1 cellular context compared by ENCODE assay signal in the genomic region with DNA sequence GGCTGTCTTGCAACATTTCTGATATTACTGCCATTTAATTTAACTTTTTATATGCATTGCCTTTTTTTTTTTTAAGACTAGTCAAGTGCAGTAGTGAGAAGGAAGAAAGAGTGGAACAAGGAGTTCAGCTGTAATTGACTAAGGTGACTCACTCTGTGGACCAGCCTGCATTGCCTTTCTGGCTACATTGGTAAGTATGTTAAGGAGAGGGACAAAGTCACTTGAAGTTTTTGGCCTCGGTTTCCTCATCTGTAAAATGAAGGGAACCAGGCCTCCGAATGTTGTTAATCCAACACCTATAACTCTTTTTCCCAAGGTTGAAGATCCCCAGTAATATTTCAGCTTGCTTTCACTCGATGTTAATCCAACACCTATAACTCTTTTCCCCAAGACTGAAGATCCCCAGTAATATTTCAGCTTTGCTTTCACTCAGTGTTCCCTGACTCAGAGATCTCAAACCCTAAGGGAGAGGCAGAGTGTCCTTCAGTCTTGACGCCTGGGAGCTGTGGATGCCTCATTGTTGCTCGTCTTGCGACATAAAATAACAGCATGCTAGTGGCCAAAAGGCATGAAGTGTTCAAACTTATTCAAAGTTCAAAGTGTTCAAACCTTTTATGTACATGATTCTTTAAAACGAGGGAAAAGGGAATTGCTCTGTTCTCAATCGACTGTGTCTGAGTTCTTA.
TF ChIP-seq lines count a peak whose summit lies in the region.

No MANE protein-coding gene starts in this region.

TF ChIP-seq in HepG2, 621 proteins besides CTCF, POLR2A, EP300 and RAD21 (continued from another document and continues in another):
- TF ChIP-seq, protein P1, sequence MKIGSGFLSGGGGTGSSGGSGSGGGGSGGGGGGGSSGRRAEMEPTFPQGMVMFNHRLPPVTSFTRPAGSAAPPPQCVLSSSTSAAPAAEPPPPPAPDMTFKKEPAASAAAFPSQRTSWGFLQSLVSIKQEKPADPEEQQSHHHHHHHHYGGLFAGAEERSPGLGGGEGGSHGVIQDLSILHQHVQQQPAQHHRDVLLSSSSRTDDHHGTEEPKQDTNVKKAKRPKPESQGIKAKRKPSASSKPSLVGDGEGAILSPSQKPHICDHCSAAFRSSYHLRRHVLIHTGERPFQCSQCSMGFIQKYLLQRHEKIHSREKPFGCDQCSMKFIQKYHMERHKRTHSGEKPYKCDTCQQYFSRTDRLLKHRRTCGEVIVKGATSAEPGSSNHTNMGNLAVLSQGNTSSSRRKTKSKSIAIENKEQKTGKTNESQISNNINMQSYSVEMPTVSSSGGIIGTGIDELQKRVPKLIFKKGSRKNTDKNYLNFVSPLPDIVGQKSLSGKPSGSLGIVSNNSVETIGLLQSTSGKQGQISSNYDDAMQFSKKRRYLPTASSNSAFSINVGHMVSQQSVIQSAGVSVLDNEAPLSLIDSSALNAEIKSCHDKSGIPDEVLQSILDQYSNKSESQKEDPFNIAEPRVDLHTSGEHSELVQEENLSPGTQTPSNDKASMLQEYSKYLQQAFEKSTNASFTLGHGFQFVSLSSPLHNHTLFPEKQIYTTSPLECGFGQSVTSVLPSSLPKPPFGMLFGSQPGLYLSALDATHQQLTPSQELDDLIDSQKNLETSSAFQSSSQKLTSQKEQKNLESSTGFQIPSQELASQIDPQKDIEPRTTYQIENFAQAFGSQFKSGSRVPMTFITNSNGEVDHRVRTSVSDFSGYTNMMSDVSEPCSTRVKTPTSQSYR (CRISPR knock-in tag; IDR thresholded peaks at IDR 0.05; ENCODE audit: borderline replicate concordance) = no peak
- TF ChIP-seq RFXANK (CRISPR knock-in tag; IDR thresholded peaks at IDR 0.05) (no peak), ZNF441 (CRISPR knock-in tag; IDR thresholded peaks at IDR 0.05; ENCODE audit: borderline replicate concordance) (no peak), PHF21A (CRISPR knock-in tag; IDR thresholded peaks at IDR 0.05) (no peak), SMYD3 (CRISPR knock-in tag; IDR thresholded peaks at IDR 0.05) (no peak), ZNF615 (CRISPR knock-in tag; IDR thresholded peaks at IDR 0.05; ENCODE audit: borderline replicate concordance) (no peak), MED8 (CRISPR knock-in tag; IDR thresholded peaks at IDR 0.05; ENCODE audit: insufficient replicate concordance) (no peak), ZBTB8A (CRISPR knock-in tag; IDR thresholded peaks at IDR 0.05; ENCODE audit: borderline replicate concordance, low read depth) (no peak), FOSL2 (CRISPR knock-in tag; IDR thresholded peaks at IDR 0.05) (peak; percentile 60), ZNF574 (CRISPR knock-in tag; IDR thresholded peaks at IDR 0.05) (no peak), SMAD3 (CRISPR knock-in tag; IDR thresholded peaks at IDR 0.05) (no peak), THAP11 (CRISPR knock-in tag; IDR thresholded peaks at IDR 0.05) (0 out of 2 replicates have a peak, but pooled peaks have one; percentile 36), ZSCAN12 (CRISPR knock-in tag; IDR thresholded peaks at IDR 0.05) (no peak), PAWR (CRISPR knock-in tag; IDR thresholded peaks at IDR 0.05; ENCODE audit: borderline replicate concordance) (no peak), ZNF75D (CRISPR knock-in tag; IDR thresholded peaks at IDR 0.05; ENCODE audit: borderline replicate concordance) (no peak), PATZ1 (CRISPR knock-in tag; IDR thresholded peaks at IDR 0.05) (no peak), CEBPG (CRISPR knock-in tag; IDR thresholded peaks at IDR 0.05) (peak; percentile 86), SP4 (CRISPR knock-in tag; IDR thresholded peaks at IDR 0.05) (peak; percentile 19; the same call in 1 of the 2 replicates), ZNF232 (CRISPR knock-in tag; IDR thresholded peaks at IDR 0.05; ENCODE audit: borderline replicate concordance) (peak; percentile 54; the same call in 1 of the 2 replicates), TSC22D2 (CRISPR knock-in tag; IDR thresholded peaks at IDR 0.05; ENCODE audit: borderline replicate concordance) (no peak), NFIC (IDR thresholded peaks at IDR 0.05; ENCODE audit: low read length) (peak; percentile 49; the same call in 1 of the 2 replicates), ZNF329 (CRISPR knock-in tag; IDR thresholded peaks at IDR 0.05; ENCODE audit: low read depth) (no peak), CCDC6 (CRISPR knock-in tag; IDR thresholded peaks at IDR 0.05) (peak; percentile 54; the same call in 1 of the 2 replicates), ZNF331 (CRISPR knock-in tag; IDR thresholded peaks at IDR 0.05) (peak; percentile 38; the same call in 1 of the 2 replicates), FOXP1 (IDR thresholded peaks at IDR 0.05) (no peak), FOXP1 (CRISPR knock-in tag; IDR thresholded peaks at IDR 0.05) (peak; percentile 38; the same call in 1 of the 2 replicates), EHMT2 (IDR thresholded peaks at IDR 0.05; ENCODE audit: borderline replicate concordance, low read depth, low read length) (peak; percentile 29; the same call in 1 of the 2 replicates), ZFY (CRISPR knock-in tag; IDR thresholded peaks at IDR 0.05) (peak; percentile 41; the same call in 1 of the 2 replicates), SMARCE1 (IDR thresholded peaks at IDR 0.05; ENCODE audit: borderline replicate concordance) (no peak), ZNF883 (CRISPR knock-in tag; IDR thresholded peaks at IDR 0.05; ENCODE audit: not compliant biosample characterization) (no peak), ZNF430 (CRISPR knock-in tag; IDR thresholded peaks at IDR 0.05) (peak; percentile 60; the same call in 1 of the 2 replicates)
- TF ChIP-seq, protein P2, sequence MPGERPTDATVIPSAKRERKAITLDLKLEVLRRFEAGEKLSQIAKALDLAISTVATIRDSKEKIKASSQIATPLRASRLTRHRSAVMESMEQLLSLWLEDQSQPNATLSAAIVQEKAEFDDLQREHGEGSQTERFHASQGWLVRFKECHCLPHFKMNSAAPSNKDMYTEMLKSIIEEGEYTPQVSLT (CRISPR knock-in tag; IDR thresholded peaks at IDR 0.05; ENCODE audit: borderline replicate concordance, low read depth) = no peak
- TF ChIP-seq, protein P3, sequence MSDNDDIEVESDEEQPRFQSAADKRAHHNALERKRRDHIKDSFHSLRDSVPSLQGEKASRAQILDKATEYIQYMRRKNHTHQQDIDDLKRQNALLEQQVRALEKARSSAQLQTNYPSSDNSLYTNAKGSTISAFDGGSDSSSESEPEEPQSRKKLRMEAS (IDR thresholded peaks at IDR 0.05) = peak; percentile 88
- TF ChIP-seq, protein P4, sequence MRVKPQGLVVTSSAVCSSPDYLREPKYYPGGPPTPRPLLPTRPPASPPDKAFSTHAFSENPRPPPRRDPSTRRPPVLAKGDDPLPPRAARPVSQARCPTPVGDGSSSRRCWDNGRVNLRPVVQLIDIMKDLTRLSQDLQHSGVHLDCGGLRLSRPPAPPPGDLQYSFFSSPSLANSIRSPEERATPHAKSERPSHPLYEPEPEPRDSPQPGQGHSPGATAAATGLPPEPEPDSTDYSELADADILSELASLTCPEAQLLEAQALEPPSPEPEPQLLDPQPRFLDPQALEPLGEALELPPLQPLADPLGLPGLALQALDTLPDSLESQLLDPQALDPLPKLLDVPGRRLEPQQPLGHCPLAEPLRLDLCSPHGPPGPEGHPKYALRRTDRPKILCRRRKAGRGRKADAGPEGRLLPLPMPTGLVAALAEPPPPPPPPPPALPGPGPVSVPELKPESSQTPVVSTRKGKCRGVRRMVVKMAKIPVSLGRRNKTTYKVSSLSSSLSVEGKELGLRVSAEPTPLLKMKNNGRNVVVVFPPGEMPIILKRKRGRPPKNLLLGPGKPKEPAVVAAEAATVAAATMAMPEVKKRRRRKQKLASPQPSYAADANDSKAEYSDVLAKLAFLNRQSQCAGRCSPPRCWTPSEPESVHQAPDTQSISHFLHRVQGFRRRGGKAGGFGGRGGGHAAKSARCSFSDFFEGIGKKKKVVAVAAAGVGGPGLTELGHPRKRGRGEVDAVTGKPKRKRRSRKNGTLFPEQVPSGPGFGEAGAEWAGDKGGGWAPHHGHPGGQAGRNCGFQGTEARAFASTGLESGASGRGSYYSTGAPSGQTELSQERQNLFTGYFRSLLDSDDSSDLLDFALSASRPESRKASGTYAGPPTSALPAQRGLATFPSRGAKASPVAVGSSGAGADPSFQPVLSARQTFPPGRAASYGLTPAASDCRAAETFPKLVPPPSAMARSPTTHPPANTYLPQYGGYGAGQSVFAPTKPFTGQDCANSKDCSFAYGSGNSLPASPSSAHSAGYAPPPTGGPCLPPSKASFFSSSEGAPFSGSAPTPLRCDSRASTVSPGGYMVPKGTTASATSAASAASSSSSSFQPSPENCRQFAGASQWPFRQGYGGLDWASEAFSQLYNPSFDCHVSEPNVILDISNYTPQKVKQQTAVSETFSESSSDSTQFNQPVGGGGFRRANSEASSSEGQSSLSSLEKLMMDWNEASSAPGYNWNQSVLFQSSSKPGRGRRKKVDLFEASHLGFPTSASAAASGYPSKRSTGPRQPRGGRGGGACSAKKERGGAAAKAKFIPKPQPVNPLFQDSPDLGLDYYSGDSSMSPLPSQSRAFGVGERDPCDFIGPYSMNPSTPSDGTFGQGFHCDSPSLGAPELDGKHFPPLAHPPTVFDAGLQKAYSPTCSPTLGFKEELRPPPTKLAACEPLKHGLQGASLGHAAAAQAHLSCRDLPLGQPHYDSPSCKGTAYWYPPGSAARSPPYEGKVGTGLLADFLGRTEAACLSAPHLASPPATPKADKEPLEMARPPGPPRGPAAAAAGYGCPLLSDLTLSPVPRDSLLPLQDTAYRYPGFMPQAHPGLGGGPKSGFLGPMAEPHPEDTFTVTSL (CRISPR knock-in tag; IDR thresholded peaks at IDR 0.05; ENCODE audit: borderline replicate concordance) = 0 out of 2 replicates have a peak, but pooled peaks have one; percentile 23
- TF ChIP-seq, protein P5, sequence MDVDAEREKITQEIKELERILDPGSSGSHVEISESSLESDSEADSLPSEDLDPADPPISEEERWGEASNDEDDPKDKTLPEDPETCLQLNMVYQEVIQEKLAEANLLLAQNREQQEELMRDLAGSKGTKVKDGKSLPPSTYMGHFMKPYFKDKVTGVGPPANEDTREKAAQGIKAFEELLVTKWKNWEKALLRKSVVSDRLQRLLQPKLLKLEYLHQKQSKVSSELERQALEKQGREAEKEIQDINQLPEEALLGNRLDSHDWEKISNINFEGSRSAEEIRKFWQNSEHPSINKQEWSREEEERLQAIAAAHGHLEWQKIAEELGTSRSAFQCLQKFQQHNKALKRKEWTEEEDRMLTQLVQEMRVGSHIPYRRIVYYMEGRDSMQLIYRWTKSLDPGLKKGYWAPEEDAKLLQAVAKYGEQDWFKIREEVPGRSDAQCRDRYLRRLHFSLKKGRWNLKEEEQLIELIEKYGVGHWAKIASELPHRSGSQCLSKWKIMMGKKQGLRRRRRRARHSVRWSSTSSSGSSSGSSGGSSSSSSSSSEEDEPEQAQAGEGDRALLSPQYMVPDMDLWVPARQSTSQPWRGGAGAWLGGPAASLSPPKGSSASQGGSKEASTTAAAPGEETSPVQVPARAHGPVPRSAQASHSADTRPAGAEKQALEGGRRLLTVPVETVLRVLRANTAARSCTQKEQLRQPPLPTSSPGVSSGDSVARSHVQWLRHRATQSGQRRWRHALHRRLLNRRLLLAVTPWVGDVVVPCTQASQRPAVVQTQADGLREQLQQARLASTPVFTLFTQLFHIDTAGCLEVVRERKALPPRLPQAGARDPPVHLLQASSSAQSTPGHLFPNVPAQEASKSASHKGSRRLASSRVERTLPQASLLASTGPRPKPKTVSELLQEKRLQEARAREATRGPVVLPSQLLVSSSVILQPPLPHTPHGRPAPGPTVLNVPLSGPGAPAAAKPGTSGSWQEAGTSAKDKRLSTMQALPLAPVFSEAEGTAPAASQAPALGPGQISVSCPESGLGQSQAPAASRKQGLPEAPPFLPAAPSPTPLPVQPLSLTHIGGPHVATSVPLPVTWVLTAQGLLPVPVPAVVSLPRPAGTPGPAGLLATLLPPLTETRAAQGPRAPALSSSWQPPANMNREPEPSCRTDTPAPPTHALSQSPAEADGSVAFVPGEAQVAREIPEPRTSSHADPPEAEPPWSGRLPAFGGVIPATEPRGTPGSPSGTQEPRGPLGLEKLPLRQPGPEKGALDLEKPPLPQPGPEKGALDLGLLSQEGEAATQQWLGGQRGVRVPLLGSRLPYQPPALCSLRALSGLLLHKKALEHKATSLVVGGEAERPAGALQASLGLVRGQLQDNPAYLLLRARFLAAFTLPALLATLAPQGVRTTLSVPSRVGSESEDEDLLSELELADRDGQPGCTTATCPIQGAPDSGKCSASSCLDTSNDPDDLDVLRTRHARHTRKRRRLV (CRISPR knock-in tag; IDR thresholded peaks at IDR 0.05) = no peak
- TF ChIP-seq, protein P6, sequence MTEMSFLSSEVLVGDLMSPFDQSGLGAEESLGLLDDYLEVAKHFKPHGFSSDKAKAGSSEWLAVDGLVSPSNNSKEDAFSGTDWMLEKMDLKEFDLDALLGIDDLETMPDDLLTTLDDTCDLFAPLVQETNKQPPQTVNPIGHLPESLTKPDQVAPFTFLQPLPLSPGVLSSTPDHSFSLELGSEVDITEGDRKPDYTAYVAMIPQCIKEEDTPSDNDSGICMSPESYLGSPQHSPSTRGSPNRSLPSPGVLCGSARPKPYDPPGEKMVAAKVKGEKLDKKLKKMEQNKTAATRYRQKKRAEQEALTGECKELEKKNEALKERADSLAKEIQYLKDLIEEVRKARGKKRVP (CRISPR knock-in tag; IDR thresholded peaks at IDR 0.05) = peak in 1 of 2 experiments; percentile 77; a peak in 2 of 4 replicates
